ENCODE assay signal across 8 cellular contexts in genomic region chr12:127083028-127083949, GRCh38.
DNase-seq lines count a peak whose midpoint lies in the region; ATAC-seq and TF ChIP-seq lines count a peak whose summit lies in the region.

No MANE protein-coding gene starts in this region.

- no peak for TF ChIP-seq POLR2A in right lobe of liver (IDR thresholded peaks at IDR 0.05)

- H3K27me3 ChIP-seq in PC-9 (ENCODE audit: insufficient read depth, low read depth) (no peaks in the 10 kb centered on the region), right lobe of liver (no peaks in the 10 kb centered on the region), tibial artery (peaks cover 0 to 9% of the 10 kb centered on the region in 2 donors)

- no peaks in the 10 kb centered on the region for H3K9me2 ChIP-seq in PC-9 (ENCODE audit: insufficient read depth)

- no peaks in the 10 kb centered on the region for H3K36me3 Mint-ChIP-seq in activated naive CD4-positive, alpha-beta T cell treated with anti-CD3 and anti-CD28 coated beads, Interleukin-2, amount 10 ng/mL, durations not matched to agents 7 days and 5 days
- H3K36me3 Mint-ChIP-seq in chondrocyte (ENCODE audit: low read depth), result no peaks in the 10 kb centered on the region

- DNase-seq in activated naive CD4-positive, alpha-beta T cell treated with anti-CD3 and anti-CD28 coated beads, Interleukin-2, amount 10 ng/mL, durations not matched to agents 7 days and 5 days, result peak; percentile 29
- no peak for DNase-seq in activated naive CD4-positive, alpha-beta T cell (lab: John Stamatoyannopoulos, UW)
- DNase-seq in H4 (ENCODE audit: low spot score) (peak; percentile 92), KBM-7 (peak; percentile 68), PC-9 (peak in 1 of 2 experiments; percentile 81), chondrocyte (ENCODE audit: low spot score) (no peak), right lobe of liver (no peak), tibial artery (no peak)

- peak overlapping the region; percentile 88 for H3K4me2 ChIP-seq in PC-9

- no TSS peak for BruUV-seq in PC-9 (replicated peaks; lab: Mats Ljungman, UMichigan)

- H3K9me3 ChIP-seq in PC-9 (ENCODE audit: insufficient read depth, low read depth) (no peaks in the 10 kb centered on the region), right lobe of liver (no peaks in the 10 kb centered on the region), tibial artery (no peaks in the 10 kb centered on the region)

- in situ Hi-C loops in KBM-7 (cut with MboI; ENCODE audit: low pct_unique_long_range_greater_than_20kb, low sequenced_read_pairs), result no loop called here

- no peak for TF ChIP-seq CTCF in PC-9 (conservative IDR thresholded peaks at IDR 0.05)
- TF ChIP-seq CTCF in chondrocyte (IDR thresholded peaks at IDR 0.05), result no peak
- TF ChIP-seq CTCF in right lobe of liver (IDR thresholded peaks at IDR 0.05), result no peak
- no peak for TF ChIP-seq CTCF in tibial artery (IDR thresholded peaks at IDR 0.05)

- H3K4me1 Mint-ChIP-seq in activated naive CD4-positive, alpha-beta T cell treated with anti-CD3 and anti-CD28 coated beads, Interleukin-2, amount 10 ng/mL, durations not matched to agents 7 days and 5 days, result peaks cover 8% of the 10 kb centered on the region
- H3K4me1 Mint-ChIP-seq in chondrocyte (ENCODE audit: low read depth), result peaks cover 10% of the 10 kb centered on the region

- H3K79me2 ChIP-seq in PC-9 (ENCODE audit: low read depth), result no peaks in the 10 kb centered on the region

- no peaks in the 10 kb centered on the region for H4K20me1 ChIP-seq in PC-9 (ENCODE audit: insufficient read depth)

- ATAC-seq in right lobe of liver, result peak; percentile 88 to 97 (median 92)

- no peaks in the 10 kb centered on the region for H3K9me3 Mint-ChIP-seq in activated naive CD4-positive, alpha-beta T cell treated with anti-CD3 and anti-CD28 coated beads, Interleukin-2, amount 10 ng/mL, durations not matched to agents 7 days and 5 days
- peaks cover 3% of the 10 kb centered on the region for H3K9me3 Mint-ChIP-seq in chondrocyte (ENCODE audit: low read depth)

- intact Hi-C loops in PC-9 (cut with micrococcal nuclease; ENCODE audit: unreplicated experiment), result loop anchor here (1.0 kb wide), 1 partner anchor 43 kb away; no protein-coding TSS in a partner anchor
- intact Hi-C loops in right lobe of liver (cut with DNase I), result no loop called here
- intact Hi-C loops in tibial artery (cut with DNase I; ENCODE audit: low total_unique reads), result no loop called here

- H3K4me3 ChIP-seq in PC-9 (peak overlapping the region; percentile 55), right lobe of liver (peak overlapping the region; percentile 1 to 49 (median 40)), tibial artery (peak overlapping the region; percentile 45 to 51)

- POLR2A ChIA-PET in PC-9 (lab: Charles Lee; ENCODE audit: unreplicated experiment), result interaction anchor here (0.6 kb wide), 2 partner anchors 311 to 375 kb away, joined by 3 to 4 read pairs; no protein-coding TSS in a partner anchor

- peak overlapping the region; percentile 74 for H2AFZ ChIP-seq in PC-9

- CTCF ChIA-PET in activated naive CD4-positive, alpha-beta T cell treated with anti-CD3 and anti-CD28 coated beads, Interleukin-2, amount 10 ng/mL, durations not matched to agents 7 days and 5 days (lab: Charles Lee), result interaction anchor here (1.4 kb wide), 1 partner anchor 26 kb away, joined by 4 read pairs; no protein-coding TSS in a partner anchor
- CTCF ChIA-PET in PC-9 (lab: Charles Lee), result no interaction called here

- H3K36me3 ChIP-seq in PC-9 (ENCODE audit: low read depth), result no peaks in the 10 kb centered on the region
- H3K36me3 ChIP-seq in right lobe of liver, result no peaks in the 10 kb centered on the region
- H3K36me3 ChIP-seq in tibial artery, result no peaks in the 10 kb centered on the region

- 21% methylated on average over 6 of the region's 6 CpGs for WGBS in right lobe of liver (ENCODE audit: insufficient coverage, low coverage, low lambda C conversion rate, missing lambda C conversion rate)

- peak overlapping the region; percentile 51 for H3K4me3 Mint-ChIP-seq in activated naive CD4-positive, alpha-beta T cell treated with anti-CD3 and anti-CD28 coated beads, Interleukin-2, amount 10 ng/mL, durations not matched to agents 7 days and 5 days
- peak overlapping the region; percentile 64 for H3K4me3 Mint-ChIP-seq in chondrocyte (ENCODE audit: unreplicated experiment)

- H3K27ac Mint-ChIP-seq in activated naive CD4-positive, alpha-beta T cell treated with anti-CD3 and anti-CD28 coated beads, Interleukin-2, amount 10 ng/mL, durations not matched to agents 7 days and 5 days, result peak overlapping the region; percentile 69
- peak overlapping the region; percentile 83 for H3K27ac Mint-ChIP-seq in chondrocyte (ENCODE audit: unreplicated experiment)

- no peaks in the 10 kb centered on the region for H3F3A ChIP-seq in PC-9 (ENCODE audit: insufficient read depth, low read depth)

- no peaks in the 10 kb centered on the region for H3K27me3 Mint-ChIP-seq in activated naive CD4-positive, alpha-beta T cell treated with anti-CD3 and anti-CD28 coated beads, Interleukin-2, amount 10 ng/mL, durations not matched to agents 7 days and 5 days
- peaks cover 7% of the 10 kb centered on the region for H3K27me3 Mint-ChIP-seq in chondrocyte (ENCODE audit: low read depth)

- H3K4me1 ChIP-seq in PC-9 (replicated peaks; ENCODE audit: insufficient read depth) (peaks cover 17% of the 10 kb centered on the region), right lobe of liver (peaks cover 0 to 10% (median 5%) of the 10 kb centered on the region in 4 donors), tibial artery (no peaks in the 10 kb centered on the region)

- H3K27ac ChIP-seq in PC-9 (peak overlapping the region; percentile 88), right lobe of liver (peak overlapping the region in 1 of 3 donors; percentile 24), tibial artery (no peak overlapping the region)

Comparison
In these comparisons a context has a peak if more than half of its experiments do, and no peak if none do; other contexts are left out.
1. DNase-seq: peak in activated naive CD4-positive, alpha-beta T cell treated with anti-CD3 and anti-CD28 coated beads, Interleukin-2, amount 10 ng/mL, durations not matched to agents 7 days and 5 days (single experiment), H4 (single experiment) and KBM-7 (single experiment); none in activated naive CD4-positive, alpha-beta T cell (0 of 4), chondrocyte (single experiment), right lobe of liver (0 of 3) and tibial artery (0 of 2).
2. Peak in every context shown above with its lines, with median percentiles within 50 percentile points of each other: H3K4me3 ChIP-seq.